ENCODE assay signal across 21 cellular contexts in genomic region chr17:12756786-12757185, GRCh38. TPM values are rescaled to one million over a fixed set of nuclear protein-coding genes. Genes with fewer than 3 reads are reported as not detected.
DNase-seq lines count a peak whose midpoint lies in the region; ATAC-seq and TF ChIP-seq lines count a peak whose summit lies in the region.
"Had no signal": no experiment of that assay in that cellular context is flagged by ENCODE, and none has a peak within 500 bp of the region (broad histone marks: within the 10 kb centered on the region; RNA-seq: fewer than 3 reads in every experiment).

No MANE protein-coding gene starts in this region.

- no peak overlapping the region for H3K4me3 Mint-ChIP-seq in activated CD8-positive, alpha-beta T cell treated with anti-CD3 and anti-CD28 coated beads, Interleukin-2, amount 10 ng/mL, durations not matched to agents 7 days and 5 days
- H3K4me3 Mint-ChIP-seq in activated CD4-positive, alpha-beta memory T cell treated with anti-CD3 and anti-CD28 coated beads for 36 hours: no peak overlapping the region
- H3K4me3 Mint-ChIP-seq: H9 had no signal

- H3K4me1 ChIP-seq in cardiac muscle cell (ENCODE audit: low read depth) (no peaks in the 10 kb centered on the region), fibroblast of lung (ENCODE audit: control insufficient read depth, extremely low read depth, insufficient read depth, low read length) (no peaks in the 10 kb centered on the region), smooth muscle cell (ENCODE audit: low read depth) (no peaks in the 10 kb centered on the region)
- H3K4me1 ChIP-seq: BLaER1, Peyer's patch had no signal

- CTCF ChIA-PET in activated CD8-positive, alpha-beta T cell treated with anti-CD3 and anti-CD28 coated beads, Interleukin-2, amount 10 ng/mL, durations not matched to agents 7 days and 5 days (lab: Charles Lee): no interaction called here
- CTCF ChIA-PET in activated CD4-positive, alpha-beta memory T cell treated with anti-CD3 and anti-CD28 coated beads for 36 hours (lab: Charles Lee): no interaction called here

- no peaks in the 10 kb centered on the region for H3K27me3 Mint-ChIP-seq in activated CD8-positive, alpha-beta T cell treated with anti-CD3 and anti-CD28 coated beads, Interleukin-2, amount 10 ng/mL, durations not matched to agents 7 days and 5 days (ENCODE audit: low read depth)
- no peaks in the 10 kb centered on the region for H3K27me3 Mint-ChIP-seq in activated CD4-positive, alpha-beta memory T cell treated with anti-CD3 and anti-CD28 coated beads for 36 hours

- no peaks in the 10 kb centered on the region for H3K79me2 ChIP-seq in fibroblast of lung (ENCODE audit: control insufficient read depth, insufficient read depth, low read length)
- H3K79me2 ChIP-seq in smooth muscle cell (ENCODE audit: low read depth): no peaks in the 10 kb centered on the region

- H3K4me2 ChIP-seq in fibroblast of lung (ENCODE audit: extremely low read depth, insufficient read depth, low read length): no peak overlapping the region
- H3K4me2 ChIP-seq in smooth muscle cell: no peak overlapping the region
- H3K4me2 ChIP-seq: BLaER1 had no signal

- H3K36me3 ChIP-seq in cardiac muscle cell (peaks cover 86% of the 10 kb centered on the region), fibroblast of lung (ENCODE audit: control insufficient read depth, insufficient read depth, low read length) (no peaks in the 10 kb centered on the region), smooth muscle cell (ENCODE audit: low read depth) (no peaks in the 10 kb centered on the region)
- H3K36me3 ChIP-seq: BLaER1, Peyer's patch had no signal

- H4K20me1 ChIP-seq in fibroblast of lung (ENCODE audit: control insufficient read depth, extremely low read depth, insufficient read depth, low read length) (no peaks in the 10 kb centered on the region), smooth muscle cell (ENCODE audit: low read depth) (no peaks in the 10 kb centered on the region)
- H4K20me1 ChIP-seq: BLaER1 had no signal

- H2AFZ ChIP-seq in fibroblast of lung (ENCODE audit: low read length): no peak overlapping the region
- H2AFZ ChIP-seq in smooth muscle cell (ENCODE audit: low read depth): no peak overlapping the region

- no peak for ATAC-seq in Right ventricle myocardium inferior
- ATAC-seq in activated CD8-positive, alpha-beta T cell treated with anti-CD3 and anti-CD28 coated beads, Interleukin-2, amount 10 ng/mL, durations not matched to agents 7 days and 5 days: no peak
- ATAC-seq: K562 had no signal

- H3K4me1 Mint-ChIP-seq in activated CD8-positive, alpha-beta T cell treated with anti-CD3 and anti-CD28 coated beads, Interleukin-2, amount 10 ng/mL, durations not matched to agents 7 days and 5 days (ENCODE audit: low read depth): no peaks in the 10 kb centered on the region
- no peaks in the 10 kb centered on the region for H3K4me1 Mint-ChIP-seq in activated CD4-positive, alpha-beta memory T cell treated with anti-CD3 and anti-CD28 coated beads for 36 hours (ENCODE audit: low read depth)
- H3K4me1 Mint-ChIP-seq: CD8-positive, alpha-beta memory T cell had no signal

- H3K36me3 Mint-ChIP-seq in activated CD8-positive, alpha-beta T cell treated with anti-CD3 and anti-CD28 coated beads, Interleukin-2, amount 10 ng/mL, durations not matched to agents 7 days and 5 days (ENCODE audit: low read depth): no peaks in the 10 kb centered on the region
- no peaks in the 10 kb centered on the region for H3K36me3 Mint-ChIP-seq in activated CD4-positive, alpha-beta memory T cell treated with anti-CD3 and anti-CD28 coated beads for 36 hours
- H3K36me3 Mint-ChIP-seq: CD8-positive, alpha-beta memory T cell had no signal

- H3K4me3 ChIP-seq in cardiac muscle cell (no peak overlapping the region), fibroblast of lung (replicated peaks in 1 of 4; ENCODE audit: control extremely low read depth in 1 of 4, insufficient read depth in 1 of 4, low read depth in 3 of 4, low read length in 4 of 4) (no peak overlapping the region), smooth muscle cell (no peak overlapping the region)
- H3K4me3 ChIP-seq: BLaER1, K562, Peyer's patch had no signal

- H3K9me3 ChIP-seq in cardiac muscle cell (ENCODE audit: low read depth) (no peaks in the 10 kb centered on the region), fibroblast of lung (ENCODE audit: control insufficient read depth, insufficient read depth, low read depth, low read length) (no peaks in the 10 kb centered on the region), smooth muscle cell (replicated peaks; ENCODE audit: low read depth) (no peaks in the 10 kb centered on the region)
- H3K9me3 ChIP-seq: BLaER1, Peyer's patch had no signal

- H3K27ac ChIP-seq in cardiac muscle cell (peak overlapping the region; percentile 65), fibroblast of lung (ENCODE audit: insufficient read depth, low read length) (no peak overlapping the region), smooth muscle cell (ENCODE audit: low read depth) (peak overlapping the region; percentile 0)
- H3K27ac ChIP-seq: 22Rv1, BLaER1, HL-60, Peyer's patch had no signal

- no peaks in the 10 kb centered on the region for H3K9me3 Mint-ChIP-seq in activated CD8-positive, alpha-beta T cell treated with anti-CD3 and anti-CD28 coated beads, Interleukin-2, amount 10 ng/mL, durations not matched to agents 7 days and 5 days (ENCODE audit: insufficient read depth)
- peaks cover 2% of the 10 kb centered on the region for H3K9me3 Mint-ChIP-seq in activated CD4-positive, alpha-beta memory T cell treated with anti-CD3 and anti-CD28 coated beads for 36 hours
- H3K9me3 Mint-ChIP-seq: H9 had no signal

- POLR2A ChIA-PET in activated CD8-positive, alpha-beta T cell treated with anti-CD3 and anti-CD28 coated beads, Interleukin-2, amount 10 ng/mL, durations not matched to agents 7 days and 5 days (lab: Charles Lee): no interaction called here
- POLR2A ChIA-PET in activated CD4-positive, alpha-beta memory T cell treated with anti-CD3 and anti-CD28 coated beads for 36 hours (lab: Charles Lee): no interaction called here

- TF ChIP-seq CTCF in cardiac muscle cell (IDR thresholded peaks at IDR 0.05; ENCODE audit: low read depth, low read length) (no peak), fibroblast of lung (conservative IDR thresholded peaks at IDR 0.05 in 1 of 2, IDR thresholded peaks at IDR 0.05 in 1 of 2; ENCODE audit: low read depth in 1 of 2, low read length in 2 of 2) (no peak), smooth muscle cell (IDR thresholded peaks at IDR 0.05; ENCODE audit: borderline replicate concordance, insufficient read depth, poor library complexity, severe bottlenecking) (no peak)

- intact Hi-C loops in Right ventricle myocardium inferior (cut with DNase I): no loop called here
- intact Hi-C loops in activated CD4-positive, alpha-beta memory T cell treated with anti-CD3 and anti-CD28 coated beads for 36 hours (cut with micrococcal nuclease): no loop called here

- DNase-seq in cardiac muscle cell (ENCODE audit: low read depth in 1 of 2, low spot score in 1 of 2): peak in 1 of 2 donors; percentile 45
- DNase-seq in Right ventricle myocardium inferior (ENCODE audit: missing footprints): no peak
- peak; percentile 3 for DNase-seq in M059J (ENCODE audit: low read depth)
- peak; percentile 20 to 26 for DNase-seq in fibroblast of lung (ENCODE audit: low read depth in 2 of 2)
- DNase-seq in smooth muscle cell (lab: John Stamatoyannopoulos, UW; ENCODE audit: unreplicated experiment): no peak
- no peak for DNase-seq in activated CD8-positive, alpha-beta T cell treated with anti-CD3 and anti-CD28 coated beads, Interleukin-2, amount 10 ng/mL, durations not matched to agents 7 days and 5 days
- DNase-seq in activated CD4-positive, alpha-beta memory T cell treated with anti-CD3 and anti-CD28 coated beads for 36 hours: no peak
- DNase-seq in OCI-M2 (lab: John Stamatoyannopoulos, UW; ENCODE audit: unreplicated experiment): no peak
- DNase-seq: CD8-positive, alpha-beta memory T cell; DMS79; GF-D8; H9; NCI-H1048; NCI-H146; NCI-H226; NCI-H524 treated with DMSO at 0.1 percent for 48 hours; Peyer's patch had no signal

- H3K27ac Mint-ChIP-seq in activated CD8-positive, alpha-beta T cell treated with anti-CD3 and anti-CD28 coated beads, Interleukin-2, amount 10 ng/mL, durations not matched to agents 7 days and 5 days: no peak overlapping the region
- no peak overlapping the region for H3K27ac Mint-ChIP-seq in activated CD4-positive, alpha-beta memory T cell treated with anti-CD3 and anti-CD28 coated beads for 36 hours
- H3K27ac Mint-ChIP-seq: CD8-positive, alpha-beta memory T cell; H9 had no signal

- H3K9ac ChIP-seq in fibroblast of lung (ENCODE audit: insufficient read depth, low read length): no peak overlapping the region
- no peak overlapping the region for H3K9ac ChIP-seq in smooth muscle cell (ENCODE audit: low read depth)
- H3K9ac ChIP-seq: BLaER1 had no signal

- no peaks in the 10 kb centered on the region for H3F3A ChIP-seq in smooth muscle cell (ENCODE audit: low read depth)

- no peaks in the 10 kb centered on the region for H3K27me3 ChIP-seq in cardiac muscle cell
- no peaks in the 10 kb centered on the region for H3K27me3 ChIP-seq in fibroblast of lung (ENCODE audit: control insufficient read depth, insufficient read depth, low read length)
- no peaks in the 10 kb centered on the region for H3K27me3 ChIP-seq in smooth muscle cell (ENCODE audit: low read depth)
- H3K27me3 ChIP-seq: BLaER1, Peyer's patch had no signal

RNA-seq across cellular contexts. Expression of gene ARHGAP44, which starts 32.5 kb away (rescaled TPM):
- 7.1 and 13.5 TPM in 2 replicates for total RNA-seq in cardiac muscle cell
- 10.2 and 16.5 TPM in 2 replicates for polyA plus RNA-seq in cardiac muscle cell
- 8.6 TPM for total RNA-seq in Right ventricle myocardium inferior
- total RNA-seq in M059J (2014; rRNA removed; shearing (Covaris generic)): not detected in 2 replicates
- total RNA-seq in fibroblast of lung: 1.5 and 1.7 TPM in 2 replicates
- 0.48 and 0.82 TPM in 2 replicates for polyA plus RNA-seq in fibroblast of lung
- polyA plus RNA-seq in fibroblast of lung (2012): 0.33 and 1.0 TPM in 2 replicates
- 1.2 and 3.4 TPM in 2 replicates for polyA minus RNA-seq in fibroblast of lung (ENCODE audit: low replicate concordance)
- 1.3 and 1.8 TPM in 2 replicates for total RNA-seq in smooth muscle cell
- 2.0 and 3.2 TPM in 2 replicates for polyA plus RNA-seq in smooth muscle cell
- under 1 TPM; 0.26 to 0.37 TPM for total RNA-seq in activated CD8-positive, alpha-beta T cell treated with anti-CD3 and anti-CD28 coated beads, Interleukin-2, amount 10 ng/mL, durations not matched to agents 7 days and 5 days
- total RNA-seq in activated CD4-positive, alpha-beta memory T cell treated with anti-CD3 and anti-CD28 coated beads for 36 hours: not detected
- total RNA-seq: CD8-positive, alpha-beta memory T cell had no signal
- polyA plus RNA-seq: CD8-positive, alpha-beta memory T cell had no signal

Comparison
In these comparisons a context has a peak if more than half of its experiments do, and no peak if none do; other contexts are left out.
1. DNase-seq: peak in M059J (single experiment) and fibroblast of lung (2 of 2); none in Right ventricle myocardium inferior (single experiment), smooth muscle cell (single experiment), activated CD8-positive, alpha-beta T cell treated with anti-CD3 and anti-CD28 coated beads, Interleukin-2, amount 10 ng/mL, durations not matched to agents 7 days and 5 days (single experiment), activated CD4-positive, alpha-beta memory T cell treated with anti-CD3 and anti-CD28 coated beads for 36 hours (single experiment) and OCI-M2 (single experiment).